In the genomic region with DNA sequence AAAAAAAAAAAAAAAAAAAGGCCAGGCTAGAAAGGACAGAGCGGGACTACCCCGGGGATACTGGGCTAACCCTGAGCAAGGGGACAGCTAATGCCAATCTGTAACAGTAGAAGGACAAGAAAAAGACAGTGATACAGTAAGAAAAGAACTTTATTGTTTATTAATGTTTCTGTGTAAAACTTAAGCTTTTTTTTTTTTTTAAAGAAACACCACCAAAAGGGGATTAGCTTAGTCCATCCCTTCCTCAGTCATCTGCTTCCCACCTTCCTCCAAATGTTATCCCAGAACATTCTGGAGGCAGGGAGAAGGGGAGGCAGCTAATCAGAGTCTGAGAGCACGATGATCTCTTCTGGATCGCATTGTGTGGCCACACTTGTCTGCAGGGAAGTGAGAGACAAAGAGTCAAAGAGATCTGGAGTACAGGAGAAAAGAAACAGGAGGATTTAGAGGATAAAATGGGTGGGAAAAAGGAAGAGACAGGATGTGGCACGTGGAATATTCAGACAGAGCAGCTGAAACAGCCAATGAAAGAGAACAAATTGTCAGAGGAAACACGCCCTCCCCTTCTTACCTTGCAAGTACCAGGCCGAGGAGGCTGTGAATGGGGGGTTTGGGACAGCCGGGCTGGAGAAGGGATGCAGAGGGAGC, we compare ENCODE assay signal across 7 cellular contexts. TPM values are rescaled to one million over a fixed set of nuclear protein-coding genes. Genes with fewer than 3 reads are reported as not detected.
DNase-seq lines count a peak whose midpoint lies in the region; ATAC-seq, FAIRE-seq and TF ChIP-seq lines count a peak whose summit lies in the region.

No MANE protein-coding gene starts in this region.

- H3K4me3 ChIP-seq in HUES48 (ENCODE audit: low read depth, low read length), result peak overlapping the region; percentile 92
- peak overlapping the region; percentile 48 to 72 (median 72) for H3K4me3 ChIP-seq in keratinocyte (ENCODE audit: control insufficient read depth in 2 of 3, extremely low read depth in 1 of 3, insufficient read depth in 2 of 3, low read depth in 1 of 3, low read length in 3 of 3)
- H3K4me3 ChIP-seq in stomach smooth muscle (ENCODE audit: low read length in 2 of 2), result peak overlapping the region; percentile 83

- H4K20me1 ChIP-seq in keratinocyte (ENCODE audit: control insufficient read depth, extremely low read depth, insufficient read depth, low read length), result no peaks in the 10 kb centered on the region

- peaks cover 41 to 57% of the 10 kb centered on the region in 2 donors for H3K36me3 Mint-ChIP-seq in activated naive CD4-positive, alpha-beta T cell treated with anti-CD3 and anti-CD28 coated beads, Interleukin-2, amount 50 U/mL, for 72 hours

- H3K27me3 ChIP-seq in HUES48 (ENCODE audit: control insufficient read depth, insufficient read depth, low read length) (no peaks in the 10 kb centered on the region), keratinocyte (ENCODE audit: control insufficient read depth, extremely low read depth, insufficient read depth, low read length) (no peaks in the 10 kb centered on the region), stomach smooth muscle (ENCODE audit: control insufficient read depth in 1 of 2, insufficient read depth in 2 of 2, low read length in 2 of 2) (no peaks in the 10 kb centered on the region)

- peaks cover 38% of the 10 kb centered on the region for H3K4me1 ChIP-seq in HUES48 (ENCODE audit: control insufficient read depth, insufficient read depth, low read length)
- H3K4me1 ChIP-seq in keratinocyte (ENCODE audit: control insufficient read depth, extremely low read depth, insufficient read depth, low read length), result peaks cover 43% of the 10 kb centered on the region
- H3K4me1 ChIP-seq in stomach smooth muscle (ENCODE audit: control insufficient read depth, insufficient read depth, low read length), result peaks cover 60% of the 10 kb centered on the region

- H3K9me3 ChIP-seq in HUES48 (ENCODE audit: control insufficient read depth, insufficient read depth, low read length) (no peaks in the 10 kb centered on the region), keratinocyte (ENCODE audit: control insufficient read depth, low read depth, low read length) (no peaks in the 10 kb centered on the region), stomach smooth muscle (ENCODE audit: control insufficient read depth in 2 of 2, low read length in 2 of 2) (no peaks in the 10 kb centered on the region)

- dilution Hi-C loops in keratinocyte (cut with MboI; ENCODE audit: extremely low pct_ligation_motif_present, low sequenced_read_pairs), result no loop called here

- no peak for ATAC-seq in activated naive CD4-positive, alpha-beta T cell treated with anti-CD3 and anti-CD28 coated beads, Interleukin-2, amount 50 U/mL, for 72 hours
- no peak for ATAC-seq in HG03039 (IDR thresholded peaks at IDR 0.05; ENCODE audit: unreplicated experiment)
- no peak for ATAC-seq in GM18511 (IDR thresholded peaks at IDR 0.05; ENCODE audit: unreplicated experiment)

- H2AFZ ChIP-seq in keratinocyte (ENCODE audit: control insufficient read depth, low read length), result no peak overlapping the region

- DNase-seq in activated naive CD4-positive, alpha-beta T cell treated with anti-CD3 and anti-CD28 coated beads, Interleukin-2, amount 50 U/mL, for 72 hours (ENCODE audit: low spot score in 2 of 2), result no peak
- DNase-seq in keratinocyte (ENCODE audit: low read depth, low spot score), result no peak
- no peak for DNase-seq in NCI-H1436 treated with DMSO at 0.1 percent for 48 hours (lab: John Stamatoyannopoulos, UW)

- no peaks in the 10 kb centered on the region for H3K9me3 Mint-ChIP-seq in activated naive CD4-positive, alpha-beta T cell treated with anti-CD3 and anti-CD28 coated beads, Interleukin-2, amount 50 U/mL, for 72 hours

- H3K36me3 ChIP-seq in HUES48 (ENCODE audit: control insufficient read depth, insufficient read depth, low read length) (peaks cover 34% of the 10 kb centered on the region), keratinocyte (ENCODE audit: control insufficient read depth in 2 of 2, extremely low read depth in 1 of 2, insufficient read depth in 2 of 2, low read length in 2 of 2) (peaks cover 22 to 30% of the 10 kb centered on the region in 2 experiments), stomach smooth muscle (ENCODE audit: control insufficient read depth in 2 of 2, insufficient read depth in 2 of 2, low read length in 2 of 2) (peaks cover 21 to 25% of the 10 kb centered on the region in 2 donors)

- peak overlapping the region; percentile 88 to 99 for H3K27ac Mint-ChIP-seq in activated naive CD4-positive, alpha-beta T cell treated with anti-CD3 and anti-CD28 coated beads, Interleukin-2, amount 50 U/mL, for 72 hours

- no peak for FAIRE-seq in keratinocyte (lab: Jason Lieb, UNC)

- H3K4me2 ChIP-seq in keratinocyte (ENCODE audit: control insufficient read depth, extremely low read depth, insufficient read depth, low read depth, low read length), result peak overlapping the region; percentile 73

- H3K9me1 ChIP-seq in keratinocyte (ENCODE audit: control insufficient read depth, extremely low read depth, insufficient read depth, low read length), result no peaks in the 10 kb centered on the region

- peak overlapping the region; percentile 97 for H3K27ac ChIP-seq in HUES48 (ENCODE audit: low read depth, low read length)
- H3K27ac ChIP-seq in keratinocyte (ENCODE audit: control insufficient read depth, insufficient read depth, low read length), result peak overlapping the region; percentile 70
- H3K27ac ChIP-seq in stomach smooth muscle (ENCODE audit: low read length), result peak overlapping the region; percentile 81

- no peak for TF ChIP-seq CTCF in keratinocyte (optimal IDR thresholded peaks at IDR 0.05 in 1 of 3, IDR thresholded peaks at IDR 0.05 in 1 of 3, conservative IDR thresholded peaks at IDR 0.05 in 1 of 3; ENCODE audit: extremely low read depth in 1 of 3, insufficient read depth in 2 of 3, low read length in 3 of 3)

- H3K9ac ChIP-seq in HUES48 (ENCODE audit: low read depth, low read length), result 0 out of 2 replicates have a peak overlapping the region, but pooled peaks have one; percentile 78
- peak overlapping the region; percentile 77 for H3K9ac ChIP-seq in keratinocyte (ENCODE audit: control insufficient read depth, extremely low read depth, insufficient read depth, low read length)
- peak overlapping the region in 1 of 2 donors; percentile 73 for H3K9ac ChIP-seq in stomach smooth muscle (ENCODE audit: low read length in 2 of 2)

- H3K79me2 ChIP-seq in keratinocyte (ENCODE audit: control insufficient read depth, insufficient read depth, low read length), result peaks cover 45% of the 10 kb centered on the region

RNA-seq across cellular contexts. Expression of gene ZBTB22, which starts 1.0 kb away (rescaled TPM):
- total RNA-seq in activated naive CD4-positive, alpha-beta T cell treated with anti-CD3 and anti-CD28 coated beads, Interleukin-2, amount 50 U/mL, for 72 hours, result 10 to 100 TPM; 12.2 to 18.2 TPM
- 6.0 to 11.4 TPM (median 6.5 TPM) in 3 replicates for polyA plus RNA-seq in keratinocyte
- polyA plus RNA-seq in keratinocyte (2011; ENCODE audit: low read depth), result 1.5 TPM
- 4.2 and 7.3 TPM in 2 replicates for polyA plus RNA-seq in keratinocyte (2011; cell fraction: cytosol; rRNA removed)
- 10.2 and 14.2 TPM in 2 replicates for polyA plus RNA-seq in keratinocyte (2011; cell fraction: nucleus; rRNA removed)
- 7.3 and 9.7 TPM in 2 replicates for polyA plus RNA-seq in keratinocyte (2012; ENCODE audit: low replicate concordance)
- 6.2 to 13.2 TPM (median 10.4 TPM) in 3 replicates for polyA minus RNA-seq in keratinocyte
- polyA minus RNA-seq in keratinocyte (2011; cell fraction: cytosol; rRNA and poly(A)+ RNA removed), result 7.1 TPM
- 4.5 and 5.5 TPM in 2 replicates for polyA minus RNA-seq in keratinocyte (2011; cell fraction: nucleus; rRNA and poly(A)+ RNA removed)

RNA-seq across cellular contexts. Expression of gene DAXX, which starts 4.2 kb away (rescaled TPM):
- 10 to 100 TPM; 68.4 to 72.8 TPM for total RNA-seq in activated naive CD4-positive, alpha-beta T cell treated with anti-CD3 and anti-CD28 coated beads, Interleukin-2, amount 50 U/mL, for 72 hours
- 16.3 to 42.8 TPM (median 23.1 TPM) in 3 replicates for polyA plus RNA-seq in keratinocyte
- 39.1 TPM for polyA plus RNA-seq in keratinocyte (2011; ENCODE audit: low read depth)
- 25.7 and 38.7 TPM in 2 replicates for polyA plus RNA-seq in keratinocyte (2011; cell fraction: cytosol; rRNA removed)
- 32.3 and 34.2 TPM in 2 replicates for polyA plus RNA-seq in keratinocyte (2011; cell fraction: nucleus; rRNA removed)
- polyA plus RNA-seq in keratinocyte (2012; ENCODE audit: low replicate concordance), result 32.1 and 59.5 TPM in 2 replicates
- polyA minus RNA-seq in keratinocyte, result 9.1 to 55.7 TPM (median 17.5 TPM) in 3 replicates
- 11.1 TPM for polyA minus RNA-seq in keratinocyte (2011; cell fraction: cytosol; rRNA and poly(A)+ RNA removed)
- 14.0 and 24.6 TPM in 2 replicates for polyA minus RNA-seq in keratinocyte (2011; cell fraction: nucleus; rRNA and poly(A)+ RNA removed)

RNA-seq across cellular contexts. Expression of gene TAPBP, which starts 4.7 kb away (rescaled TPM):
- 100 to 1,000 TPM; 143 to 216 TPM for total RNA-seq in activated naive CD4-positive, alpha-beta T cell treated with anti-CD3 and anti-CD28 coated beads, Interleukin-2, amount 50 U/mL, for 72 hours
- polyA plus RNA-seq in keratinocyte, result 22.2 to 82.4 TPM (median 25.0 TPM) in 3 replicates
- polyA plus RNA-seq in keratinocyte (2011; ENCODE audit: low read depth), result 15.6 TPM
- polyA plus RNA-seq in keratinocyte (2011; cell fraction: cytosol; rRNA removed), result 25.8 and 41.5 TPM in 2 replicates
- polyA plus RNA-seq in keratinocyte (2011; cell fraction: nucleus; rRNA removed), result 123 and 164 TPM in 2 replicates
- polyA plus RNA-seq in keratinocyte (2012; ENCODE audit: low replicate concordance), result 39.1 and 78.1 TPM in 2 replicates
- polyA minus RNA-seq in keratinocyte, result 32.8 to 169 TPM (median 33.7 TPM) in 3 replicates
- polyA minus RNA-seq in keratinocyte (2011; cell fraction: cytosol; rRNA and poly(A)+ RNA removed), result 109 TPM
- 137 and 140 TPM in 2 replicates for polyA minus RNA-seq in keratinocyte (2011; cell fraction: nucleus; rRNA and poly(A)+ RNA removed)

RNA-seq across cellular contexts. Expression of gene RGL2, which starts 19.8 kb away (rescaled TPM):
- total RNA-seq in activated naive CD4-positive, alpha-beta T cell treated with anti-CD3 and anti-CD28 coated beads, Interleukin-2, amount 50 U/mL, for 72 hours, result 100 to 1,000 TPM in 1 of 2 donors, 10 to 100 TPM in 1; 24.5 to 136 TPM
- 33.6 to 57.3 TPM (median 35.8 TPM) in 3 replicates for polyA plus RNA-seq in keratinocyte
- polyA plus RNA-seq in keratinocyte (2011; ENCODE audit: low read depth), result 10.8 TPM
- polyA plus RNA-seq in keratinocyte (2011; cell fraction: cytosol; rRNA removed), result 24.7 and 34.6 TPM in 2 replicates
- polyA plus RNA-seq in keratinocyte (2011; cell fraction: nucleus; rRNA removed), result 107 and 125 TPM in 2 replicates
- 31.8 and 45.3 TPM in 2 replicates for polyA plus RNA-seq in keratinocyte (2012; ENCODE audit: low replicate concordance)
- 39.6 to 64.0 TPM (median 56.8 TPM) in 3 replicates for polyA minus RNA-seq in keratinocyte
- polyA minus RNA-seq in keratinocyte (2011; cell fraction: cytosol; rRNA and poly(A)+ RNA removed), result 48.2 TPM
- polyA minus RNA-seq in keratinocyte (2011; cell fraction: nucleus; rRNA and poly(A)+ RNA removed), result 35.5 and 41.4 TPM in 2 replicates

RNA-seq across cellular contexts. Expression of gene PFDN6, which starts 29.1 kb away (rescaled TPM):
- total RNA-seq in activated naive CD4-positive, alpha-beta T cell treated with anti-CD3 and anti-CD28 coated beads, Interleukin-2, amount 50 U/mL, for 72 hours, result 100 to 1,000 TPM in 1 of 2 donors, 10 to 100 TPM in 1; 92.9 to 103 TPM
- 68.3 to 106 TPM (median 68.5 TPM) in 3 replicates for polyA plus RNA-seq in keratinocyte
- 80.6 TPM for polyA plus RNA-seq in keratinocyte (2011; ENCODE audit: low read depth)
- polyA plus RNA-seq in keratinocyte (2011; cell fraction: cytosol; rRNA removed), result 58.1 and 84.8 TPM in 2 replicates
- polyA plus RNA-seq in keratinocyte (2011; cell fraction: nucleus; rRNA removed), result 54.4 and 66.0 TPM in 2 replicates
- 97.1 and 119 TPM in 2 replicates for polyA plus RNA-seq in keratinocyte (2012; ENCODE audit: low replicate concordance)
- polyA minus RNA-seq in keratinocyte, result 7.9 to 25.1 TPM (median 15.5 TPM) in 3 replicates
- polyA minus RNA-seq in keratinocyte (2011; cell fraction: cytosol; rRNA and poly(A)+ RNA removed), result 29.5 TPM
- 6.6 and 8.8 TPM in 2 replicates for polyA minus RNA-seq in keratinocyte (2011; cell fraction: nucleus; rRNA and poly(A)+ RNA removed)
